8 cellular contexts compared by ENCODE assay signal in the genomic region with DNA sequence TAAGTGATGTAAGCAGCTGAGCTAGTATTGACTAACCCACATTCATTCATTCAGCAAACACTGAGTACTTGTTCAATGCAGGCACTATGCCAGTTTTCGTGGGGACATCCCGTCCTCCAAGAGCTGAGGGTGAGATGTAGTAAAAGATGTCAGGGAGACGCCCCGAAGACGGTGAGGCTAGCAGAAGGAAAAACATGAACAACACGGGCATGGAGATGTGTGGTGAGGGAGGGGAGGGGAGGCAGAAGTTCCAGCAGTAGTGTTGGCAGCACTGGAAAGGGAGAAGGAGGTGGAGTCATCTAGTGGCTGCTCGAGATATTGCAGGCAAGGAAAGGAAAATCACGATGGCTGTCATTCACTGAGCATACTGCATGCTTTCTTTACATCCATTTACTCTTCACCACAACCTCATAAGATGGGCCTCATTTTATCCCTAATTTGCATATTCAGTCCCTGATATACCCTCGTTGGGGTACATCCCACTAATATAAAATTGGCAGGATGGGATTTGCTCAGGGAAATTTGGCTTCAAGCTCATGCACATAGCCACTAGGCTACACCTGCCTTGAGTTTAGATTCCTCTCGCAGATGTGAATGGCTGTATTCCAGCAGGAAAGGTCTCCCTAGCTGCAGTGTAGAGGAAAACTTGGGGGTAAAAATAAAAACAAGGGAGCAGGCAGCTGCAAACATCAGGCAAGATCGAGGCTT. TPM values are rescaled to one million over a fixed set of nuclear protein-coding genes. Genes with fewer than 3 reads are reported as not detected.
DNase-seq lines count a peak whose midpoint lies in the region; ATAC-seq and TF ChIP-seq lines count a peak whose summit lies in the region.

No MANE protein-coding gene starts in this region.

- H3K4me2 ChIP-seq in neural cell (ENCODE audit: low read length) = no peak overlapping the region

- H3K36me3 ChIP-seq in neural cell (ENCODE audit: insufficient read depth, low read length) (no peaks in the 10 kb centered on the region), aorta (ENCODE audit: control insufficient read depth in 1 of 2, insufficient read depth in 2 of 2, low read length in 1 of 2) (no peaks in the 10 kb centered on the region)

- H3K9me2 ChIP-seq in neural cell (ENCODE audit: insufficient read depth, low read length) = no peaks in the 10 kb centered on the region

- peak; percentile 85 for TF ChIP-seq RAD21 in neural cell (conservative IDR thresholded peaks at IDR 0.05)

- TF ChIP-seq EP300 in neural cell (conservative IDR thresholded peaks at IDR 0.05; ENCODE audit: poor library complexity, severe bottlenecking) = no peak

- H2AFZ ChIP-seq in neural cell (ENCODE audit: low read depth, low read length) = no peak overlapping the region

- no peaks in the 10 kb centered on the region for H3K79me2 ChIP-seq in neural cell (replicated peaks; ENCODE audit: insufficient read depth, low read length)

- intact Hi-C loops in aorta (cut with DNase I) = loop anchor here in 1 of 2 donors (5.0 kb wide), 1 partner anchor 537 kb away; no protein-coding TSS in a partner anchor

- no peak overlapping the region for H3K4me3 ChIP-seq in neural cell (ENCODE audit: low read length)
- no peak overlapping the region for H3K4me3 ChIP-seq in aorta (ENCODE audit: low read length in 2 of 2)

- no peaks in the 10 kb centered on the region for H3K4me1 ChIP-seq in aorta (ENCODE audit: control insufficient read depth in 1 of 2, insufficient read depth in 2 of 2, low read length in 2 of 2)

- 14 to 16% methylated on average over 11 of the region's 11 CpGs for WGBS in aorta, 2 donors

- no peak overlapping the region for H3K9ac ChIP-seq in neural cell (ENCODE audit: low read length)

- DNase-seq in NCI-H524 (lab: John Stamatoyannopoulos, UW) (peak; percentile 42 to 62), NCI-H524 treated with DMSO at 0.1 percent for 48 hours (lab: John Stamatoyannopoulos, UW) (no peak), NCI-H748 treated with DMSO at 0.1 percent for 48 hours (lab: John Stamatoyannopoulos, UW) (peak; percentile 60), activated T-cell treated with anti-CD3 and anti-CD28 coated beads for 48 hours (ENCODE audit: low read depth) (peak; percentile 36), fibroblast of the conjunctiva (ENCODE audit: low read depth) (peak; percentile 39), aorta (peak in 1 of 2 donors; percentile 62)

- H3K27ac ChIP-seq in neural cell (ENCODE audit: low read length) = no peak overlapping the region
- H3K27ac ChIP-seq in aorta (ENCODE audit: low read depth in 1 of 2, low read length in 2 of 2) = no peak overlapping the region

- H3K27me3 ChIP-seq in neural cell (ENCODE audit: insufficient read depth, low read depth, low read length) (peaks cover 7% of the 10 kb centered on the region), aorta (ENCODE audit: control insufficient read depth in 1 of 2, insufficient read depth in 2 of 2, low read length in 1 of 2) (peaks cover 0 to 2% of the 10 kb centered on the region in 2 donors)

- TF ChIP-seq CTCF in neural cell (IDR thresholded peaks at IDR 0.05; ENCODE audit: poor library complexity, severe bottlenecking) = peak; percentile 95

- H3K9me3 ChIP-seq in neural cell (ENCODE audit: low read length) (no peaks in the 10 kb centered on the region), aorta (ENCODE audit: control insufficient read depth, low read length) (peaks cover 5% of the 10 kb centered on the region)

- ATAC-seq in HG02981 (IDR thresholded peaks at IDR 0.05; ENCODE audit: unreplicated experiment) (peak; percentile 44), aorta (ENCODE audit: low FRiP score) (peak; percentile 83)

- no peaks in the 10 kb centered on the region for H3F3A ChIP-seq in neural cell (ENCODE audit: insufficient read depth, low read length, poor library complexity, severe bottlenecking)

- H4K20me1 ChIP-seq in neural cell (ENCODE audit: insufficient read depth) = no peaks in the 10 kb centered on the region

TF ChIP-seq in neural cell, 6 proteins besides CTCF, POLR2A, EP300 and RAD21:
- TF ChIP-seq MXI1 (conservative IDR thresholded peaks at IDR 0.05; ENCODE audit: poor library complexity, severe bottlenecking) (no peak), POLR2AphosphoS5 (IDR thresholded peaks at IDR 0.05) (no peak), SMC3 (conservative IDR thresholded peaks at IDR 0.05; ENCODE audit: poor library complexity) (peak; percentile 87)

RNA-seq across cellular contexts. Expression of a gene that starts 14.5 kb away (rescaled TPM):
- not detected in 2 replicates for polyA plus RNA-seq in neural cell
- not detected in 2 replicates for polyA minus RNA-seq in neural cell
- total RNA-seq in aorta = 1 to 10 TPM in 1 of 2 donors, under 1 TPM in 1; 0.71 to 3.7 TPM
- 1 to 10 TPM; 1.3 to 2.1 TPM for polyA plus RNA-seq in aorta

RNA-seq across cellular contexts. Expression of a gene that starts 38.1 kb away (rescaled TPM):
- polyA plus RNA-seq in neural cell = 0.32 TPM in 1 of 2 replicates, not detected in the other
- 0.23 TPM in 1 of 2 replicates, not detected in the other for polyA minus RNA-seq in neural cell
- under 1 TPM; 0.18 to 0.23 TPM for total RNA-seq in aorta
- polyA plus RNA-seq in aorta = under 1 TPM in 1 of 2 donors, not detected in 1; 0.08 TPM

RNA-seq across cellular contexts. Expression of a gene that starts 56.6 kb away (rescaled TPM):
- not detected in 2 replicates for polyA plus RNA-seq in neural cell
- polyA minus RNA-seq in neural cell = not detected in 2 replicates
- 10 to 100 TPM in 1 of 2 donors, 1 to 10 TPM in 1; 6.0 to 12.3 TPM for total RNA-seq in aorta
- polyA plus RNA-seq in aorta = under 1 TPM; 0.63 to 0.77 TPM
